Comparison of ENCODE assay signal across 12 cellular contexts in the genomic region with DNA sequence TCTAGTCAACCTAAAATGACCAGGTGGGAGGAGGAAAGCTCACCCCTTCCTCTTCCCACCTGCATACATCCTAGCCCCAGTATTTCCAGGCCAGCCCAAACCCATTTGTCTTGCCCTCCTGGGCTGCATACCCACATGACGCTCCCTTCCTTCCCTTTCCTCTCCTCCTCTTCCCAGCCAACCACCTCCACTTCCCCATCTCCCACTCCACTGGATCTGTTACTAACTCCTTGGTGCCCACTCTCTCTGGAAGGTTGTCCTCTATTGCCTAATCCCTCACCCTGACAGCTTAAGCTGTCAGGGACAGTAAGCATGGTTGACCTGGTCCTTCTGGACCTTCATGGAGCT. TPM values are rescaled to one million over a fixed set of nuclear protein-coding genes. Genes with fewer than 3 reads are reported as not detected.
DNase-seq lines count a peak whose midpoint lies in the region; ATAC-seq, FAIRE-seq and TF ChIP-seq lines count a peak whose summit lies in the region.
"Had no signal": no experiment of that assay in that cellular context is flagged by ENCODE, and none has a peak within 500 bp of the region (broad histone marks: within the 10 kb centered on the region; RNA-seq: fewer than 3 reads in every experiment).

No MANE protein-coding gene starts in this region.

- H3K27ac ChIP-seq in A549 (peak overlapping the region; percentile 92 to 100), mesenchymal stem cell (ENCODE audit: low read length, poor library complexity, severe bottlenecking) (no peak overlapping the region)

- ATAC-seq in A549 = no peak; a peak in 1 of 6 replicates
- ATAC-seq in activated T-helper 17 cell treated with anti-CD3 and anti-CD28 coated beads, Interleukin-2, amount 50 U/mL, for 72 hours (replicated peaks) = no peak

- H3K4ac ChIP-seq in mesenchymal stem cell (ENCODE audit: low read depth in 1 of 2, low read length in 2 of 2) = peak overlapping the region; percentile 69 to 84

- no peak for TF ChIP-seq RAD21 in A549 (conservative IDR thresholded peaks at IDR 0.05 in 1 of 2, IDR thresholded peaks at IDR 0.05 in 1 of 2)

- no peak overlapping the region for H3K9ac ChIP-seq in mesenchymal stem cell (ENCODE audit: low read length)

- 72% methylated on average over 1 of the region's 1 CpG for WGBS in A549 (ENCODE audit: missing lambda C conversion rate)
- WGBS in mesenchymal stem cell = 92% methylated on average over 1 of the region's 1 CpG

- H3K4me1 ChIP-seq in A549 (peaks cover 54% of the 10 kb centered on the region), mesenchymal stem cell (ENCODE audit: control insufficient read depth, insufficient read depth, low read depth, low read length) (peaks cover 14% of the 10 kb centered on the region)

- H2AFZ ChIP-seq in mesenchymal stem cell (ENCODE audit: low read depth, low read length) = peak overlapping the region; percentile 56

- H3K4me3 ChIP-seq in A549 = no peak overlapping the region
- H3K4me3 ChIP-seq in mesenchymal stem cell (ENCODE audit: insufficient read depth in 1 of 2, low read depth in 1 of 2, low read length in 2 of 2) = peak overlapping the region in 1 of 2 experiments; percentile 10
- H3K4me3 ChIP-seq: stomach had no signal

- CTCF ChIA-PET in A549 (lab: Yijun Ruan, JAX) = interaction anchor here (0.8 to 1.2 kb wide), 6 partner anchors 10 to 48 kb away, joined by 3 to 9 read pairs (median 4); no protein-coding TSS in a partner anchor
- CTCF ChIA-PET in Calu3 (lab: Charles Lee) = no interaction called here

- peak overlapping the region; percentile 75 for H2BK15ac ChIP-seq in mesenchymal stem cell (ENCODE audit: low read depth, poor library complexity, severe bottlenecking)

- H2BK5ac ChIP-seq in mesenchymal stem cell (ENCODE audit: low read depth, low read length, poor library complexity, severe bottlenecking) = peak overlapping the region; percentile 79

- peak overlapping the region; percentile 98 for H2AK5ac ChIP-seq in mesenchymal stem cell (ENCODE audit: low read length, severe bottlenecking)

- H4K8ac ChIP-seq in mesenchymal stem cell (ENCODE audit: low read length) = peak overlapping the region; percentile 55

- H2BK120ac ChIP-seq in mesenchymal stem cell (ENCODE audit: low read depth, low read length) = peak overlapping the region; percentile 89

- no peak for TF ChIP-seq POLR2A in A549 (IDR thresholded peaks at IDR 0.05; ENCODE audit: low read length)

- H3K36me3 ChIP-seq in mesenchymal stem cell (ENCODE audit: control insufficient read depth in 1 of 2, insufficient read depth in 2 of 2, low read depth in 1 of 2, low read length in 2 of 2) = no peaks in the 10 kb centered on the region
- H3K36me3 ChIP-seq: stomach had no signal

- H3K27me3 Mint-ChIP-seq in Calu3 (ENCODE audit: unreplicated experiment) = no peaks in the 10 kb centered on the region
- peaks cover 5% of the 10 kb centered on the region for H3K27me3 Mint-ChIP-seq in activated T-helper 17 cell treated with anti-CD3 and anti-CD28 coated beads, Interleukin-2, amount 50 U/mL, for 72 hours

- no peaks in the 10 kb centered on the region for H3K36me3 Mint-ChIP-seq in Calu3 (ENCODE audit: insufficient read depth, unreplicated experiment)
- H3K36me3 Mint-ChIP-seq in activated T-helper 17 cell treated with anti-CD3 and anti-CD28 coated beads, Interleukin-2, amount 50 U/mL, for 72 hours (ENCODE audit: low read depth) = no peaks in the 10 kb centered on the region

- H3K79me1 ChIP-seq in mesenchymal stem cell (replicated peaks; ENCODE audit: low read length, poor library complexity, severe bottlenecking) = no peaks in the 10 kb centered on the region

- BruUV-seq in Calu3 (replicated peaks; lab: Mats Ljungman, UMichigan) = no TSS peak

- no peak for DNase-seq in A549 (ENCODE audit: low read depth in 1 of 2, low spot score in 1 of 2)
- no peak for DNase-seq in Calu3
- DNase-seq in mesenchymal stem cell = no peak
- DNase-seq in hepatic stellate cell (ENCODE audit: low spot score) = no peak
- no peak for DNase-seq in DMS79 (lab: John Stamatoyannopoulos, UW)
- no peak for DNase-seq in medulla oblongata (ENCODE audit: extremely low spot score)
- no peak for DNase-seq in NCI-H2029 (lab: John Stamatoyannopoulos, UW)
- DNase-seq: activated CD8-positive, alpha-beta memory T cell treated with anti-CD3 and anti-CD28 coated beads for 24 hours; Karpas-422; NCI-H146 had no signal

- H3K4me2 ChIP-seq in A549 = peak overlapping the region; percentile 98
- H3K4me2 ChIP-seq in mesenchymal stem cell (ENCODE audit: low read length, poor library complexity, severe bottlenecking) = no peak overlapping the region

- peak overlapping the region; percentile 19 for H3K27ac Mint-ChIP-seq in Calu3 (ENCODE audit: unreplicated experiment)
- H3K27ac Mint-ChIP-seq in activated T-helper 17 cell treated with anti-CD3 and anti-CD28 coated beads, Interleukin-2, amount 50 U/mL, for 72 hours = peak overlapping the region; percentile 4

- peak overlapping the region; percentile 96 for H4K91ac ChIP-seq in mesenchymal stem cell (ENCODE audit: low read length)

- peaks cover 13% of the 10 kb centered on the region for H3K4me1 Mint-ChIP-seq in Calu3 (ENCODE audit: low read depth, unreplicated experiment)
- peaks cover 8% of the 10 kb centered on the region for H3K4me1 Mint-ChIP-seq in activated T-helper 17 cell treated with anti-CD3 and anti-CD28 coated beads, Interleukin-2, amount 50 U/mL, for 72 hours

- H3K14ac ChIP-seq in mesenchymal stem cell (ENCODE audit: low read length in 2 of 2) = peak overlapping the region in 1 of 2 experiments; percentile 8

- H3K9me3 ChIP-seq in A549 (no peaks in the 10 kb centered on the region), mesenchymal stem cell (ENCODE audit: control insufficient read depth, low read length) (no peaks in the 10 kb centered on the region)
- H3K9me3 ChIP-seq: stomach had no signal

- peak overlapping the region in 1 of 2 experiments; percentile 6 for H3K23ac ChIP-seq in mesenchymal stem cell (ENCODE audit: low read length in 2 of 2)

- intact Hi-C loops in Calu3 (cut with micrococcal nuclease; ENCODE audit: unreplicated experiment) = no loop called here

- no peaks in the 10 kb centered on the region for H3K27me3 ChIP-seq in mesenchymal stem cell (ENCODE audit: control insufficient read depth in 1 of 2, insufficient read depth in 1 of 2, low read length in 2 of 2)
- H3K27me3 ChIP-seq: stomach had no signal

- peak overlapping the region; percentile 94 to 98 for H3K18ac ChIP-seq in mesenchymal stem cell (ENCODE audit: low read depth in 1 of 2, low read length in 2 of 2)

- POLR2A ChIA-PET in A549 (lab: Yijun Ruan, JAX) = interaction anchor here (0.9 to 1.0 kb wide), 3 partner anchors 11 to 44 kb away, joined by 3 to 4 read pairs (median 3); no protein-coding TSS in a partner anchor

- no peak for FAIRE-seq in A549 (lab: Jason Lieb, UNC)

- H3K9me3 Mint-ChIP-seq in Calu3 (ENCODE audit: low read depth, unreplicated experiment) = peaks cover 3% of the 10 kb centered on the region
- H3K9me3 Mint-ChIP-seq in activated T-helper 17 cell treated with anti-CD3 and anti-CD28 coated beads, Interleukin-2, amount 50 U/mL, for 72 hours = no peaks in the 10 kb centered on the region

- TF ChIP-seq CTCF in A549 (IDR thresholded peaks at IDR 0.05) (no peak), Calu3 (IDR thresholded peaks at IDR 0.05; ENCODE audit: unreplicated experiment) (no peak)

- peak overlapping the region; percentile 100 for H2BK12ac ChIP-seq in mesenchymal stem cell (ENCODE audit: low read length in 2 of 2)

- TF ChIP-seq EP300 in A549 (IDR thresholded peaks at IDR 0.05) = no peak

- no peak overlapping the region for H3K4me3 Mint-ChIP-seq in Calu3 (ENCODE audit: low read depth, unreplicated experiment)
- H3K4me3 Mint-ChIP-seq in activated T-helper 17 cell treated with anti-CD3 and anti-CD28 coated beads, Interleukin-2, amount 50 U/mL, for 72 hours = no peak overlapping the region

TF ChIP-seq in A549, 52 proteins besides CTCF, POLR2A, EP300 and RAD21:
- TF ChIP-seq ESRRA (IDR thresholded peaks at IDR 0.05; ENCODE audit: borderline replicate concordance, low read length) (no peak), HOXA7 (CRISPR knock-in tag; IDR thresholded peaks at IDR 0.05) (no peak), ZSCAN20 (CRISPR knock-in tag; IDR thresholded peaks at IDR 0.05) (no peak)

RNA-seq across cellular contexts. Expression of gene SYNC, which starts 23.0 kb away (rescaled TPM):
- polyA plus RNA-seq in A549 (2011; rRNA removed) (5.5 and 7.7 TPM in 2 replicates), A549 (2017; fragmentation: RNase III; extraction: RNeasy Plus Mini Kit Qiagen cat#74134 plus additional on column Dnase treatment) (10.0 to 12.0 TPM (median 11.6 TPM) in 3 replicates)
- polyA plus RNA-seq in A549 (2012; cell fraction: cytosol; rRNA removed) = 2.8 TPM in 2 replicates
- 1.5 and 4.2 TPM in 2 replicates for polyA plus RNA-seq in A549 (2012; cell fraction: nucleus; rRNA removed)
- polyA minus RNA-seq in A549 (2011; rRNA and poly(A)+ RNA removed) = 4.1 and 5.0 TPM in 2 replicates
- 0.19 and 0.51 TPM in 2 replicates for total RNA-seq in Calu3 (2022)
- not detected for total RNA-seq in activated T-helper 17 cell treated with anti-CD3 and anti-CD28 coated beads, Interleukin-2, amount 50 U/mL, for 72 hours
- 25.2 TPM for polyA plus RNA-seq in mesenchymal stem cell (2013, experiment 1 of 2)
- 25.1 TPM for polyA plus RNA-seq in mesenchymal stem cell (2013, experiment 2 of 2)
